ENCODE assay signal across 10 cellular contexts in genomic region chr16:87983416-87984097, GRCh38. TPM values are rescaled to one million over a fixed set of nuclear protein-coding genes. Genes with fewer than 3 reads are reported as not detected.
DNase-seq lines count a peak whose midpoint lies in the region; ATAC-seq and TF ChIP-seq lines count a peak whose summit lies in the region.
"Not testable (repeated sequence)": the region's sequence is repeated elsewhere in the genome, so short reads cannot be mapped to it uniquely, and the experiment has no call there.
"Had no signal": no experiment of that assay in that cellular context is flagged by ENCODE, and none has a peak within 500 bp of the region (broad histone marks: within the 10 kb centered on the region; RNA-seq: fewer than 3 reads in every experiment).

No MANE protein-coding gene starts in this region.

- H3K4me1 Mint-ChIP-seq in activated naive CD4-positive, alpha-beta T cell treated with anti-CD3 and anti-CD28 coated beads, Interleukin-2, amount 10 ng/mL, durations not matched to agents 7 days and 5 days = not testable (repeated sequence)
- H3K4me1 Mint-ChIP-seq in nephron progenitor cell = peaks cover 29% of the 10 kb centered on the region
- H3K4me1 Mint-ChIP-seq in stimulated activated memory B cell treated with anti-CD40 and anti-IgM and Interleukin-4, amounts not matched to agents 10 μg/mL and 1 μg/mL and 100 μg/mL, for 72 hours = peaks cover 32% of the 10 kb centered on the region

- not testable (repeated sequence) for H3K27me3 ChIP-seq in H7 (ENCODE audit: control insufficient read depth, insufficient read depth, low read length); right atrium auricular region

- H3K27me3 Mint-ChIP-seq in activated naive CD4-positive, alpha-beta T cell treated with anti-CD3 and anti-CD28 coated beads, Interleukin-2, amount 10 ng/mL, durations not matched to agents 7 days and 5 days; nephron progenitor cell (ENCODE audit: low read depth, poor library complexity); stimulated activated memory B cell treated with anti-CD40 and anti-IgM and Interleukin-4, amounts not matched to agents 10 μg/mL and 1 μg/mL and 100 μg/mL, for 72 hours: not testable (repeated sequence)

- not testable (repeated sequence) for H3K27ac ChIP-seq in C4-2B, right atrium auricular region

- not testable (repeated sequence) for H3K4me1 ChIP-seq in right atrium auricular region

- CTCF ChIA-PET in activated naive CD4-positive, alpha-beta T cell treated with anti-CD3 and anti-CD28 coated beads, Interleukin-2, amount 10 ng/mL, durations not matched to agents 7 days and 5 days (lab: Charles Lee) = not testable (repeated sequence)

- not testable (repeated sequence) for H3K36me3 ChIP-seq in H7 (replicated peaks; ENCODE audit: control insufficient read depth, insufficient read depth, low read length)
- H3K36me3 ChIP-seq in right atrium auricular region = peaks cover 25% of the 10 kb centered on the region

- ATAC-seq in stimulated activated memory B cell treated with anti-CD40 and anti-IgM and Interleukin-4, amounts not matched to agents 10 μg/mL and 1 μg/mL and 100 μg/mL, for 72 hours = peak; percentile 70

- not testable (repeated sequence) for H3K4me3 Mint-ChIP-seq in activated naive CD4-positive, alpha-beta T cell treated with anti-CD3 and anti-CD28 coated beads, Interleukin-2, amount 10 ng/mL, durations not matched to agents 7 days and 5 days; nephron progenitor cell; stimulated activated memory B cell treated with anti-CD40 and anti-IgM and Interleukin-4, amounts not matched to agents 10 μg/mL and 1 μg/mL and 100 μg/mL, for 72 hours

- peak overlapping the region; percentile 46 for H3K27ac Mint-ChIP-seq in activated naive CD4-positive, alpha-beta T cell treated with anti-CD3 and anti-CD28 coated beads, Interleukin-2, amount 10 ng/mL, durations not matched to agents 7 days and 5 days
- H3K27ac Mint-ChIP-seq in nephron progenitor cell = not testable (repeated sequence)
- H3K27ac Mint-ChIP-seq in stimulated activated memory B cell treated with anti-CD40 and anti-IgM and Interleukin-4, amounts not matched to agents 10 μg/mL and 1 μg/mL and 100 μg/mL, for 72 hours = peak overlapping the region; percentile 74

- TF ChIP-seq CTCF in C4-2B (conservative IDR thresholded peaks at IDR 0.05) (peak; percentile 39), right atrium auricular region (IDR thresholded peaks at IDR 0.05) (peak; percentile 34 to 64), nephron progenitor cell (IDR thresholded peaks at IDR 0.05) (peak; percentile 27)

- peaks cover 33% of the 10 kb centered on the region for H3K36me3 Mint-ChIP-seq in activated naive CD4-positive, alpha-beta T cell treated with anti-CD3 and anti-CD28 coated beads, Interleukin-2, amount 10 ng/mL, durations not matched to agents 7 days and 5 days
- peaks cover 50% of the 10 kb centered on the region for H3K36me3 Mint-ChIP-seq in nephron progenitor cell (ENCODE audit: low read depth)
- H3K36me3 Mint-ChIP-seq in stimulated activated memory B cell treated with anti-CD40 and anti-IgM and Interleukin-4, amounts not matched to agents 10 μg/mL and 1 μg/mL and 100 μg/mL, for 72 hours = peaks cover 67% of the 10 kb centered on the region

- DNase-seq in H7 = peak; percentile 64
- DNase-seq in RPMI8226 = peak; percentile 28
- not testable (repeated sequence) for DNase-seq in activated naive CD4-positive, alpha-beta T cell treated with anti-CD3 and anti-CD28 coated beads, Interleukin-2, amount 10 ng/mL, durations not matched to agents 7 days and 5 days; right atrium auricular region (ENCODE audit: low spot score); nephron progenitor cell
- DNase-seq in dermis microvascular lymphatic vessel endothelial cell (ENCODE audit: low read depth in 2 of 2) = peak; percentile 21 to 59

- not testable (repeated sequence) for H3K4me3 ChIP-seq in H7 (ENCODE audit: insufficient read depth, low read depth, low read length); right atrium auricular region

- not testable (repeated sequence) for H3K9me3 Mint-ChIP-seq in activated naive CD4-positive, alpha-beta T cell treated with anti-CD3 and anti-CD28 coated beads, Interleukin-2, amount 10 ng/mL, durations not matched to agents 7 days and 5 days; nephron progenitor cell; stimulated activated memory B cell treated with anti-CD40 and anti-IgM and Interleukin-4, amounts not matched to agents 10 μg/mL and 1 μg/mL and 100 μg/mL, for 72 hours

- H3K9me3 ChIP-seq in right atrium auricular region = not testable (repeated sequence)

RNA-seq across cellular contexts. Expression of gene BANP, which starts 32.3 kb away (rescaled TPM):
- 37.3 and 39.3 TPM in 2 replicates for total RNA-seq in H7 (2014; rRNA removed; shearing (Covaris generic))
- total RNA-seq in dermis microvascular lymphatic vessel endothelial cell (13.9 and 17.2 TPM in 2 replicates), right atrium auricular region (10 to 100 TPM; 10.4 to 14.4 TPM)

RNA-seq across cellular contexts. Expression of gene CA5A, which starts 47.2 kb away (rescaled TPM):
- total RNA-seq in H7 (2014; rRNA removed; shearing (Covaris generic)) = not detected in 2 replicates
- total RNA-seq in dermis microvascular lymphatic vessel endothelial cell (not detected in 2 replicates), right atrium auricular region (not detected)
- total RNA-seq: CD8-positive, alpha-beta T cell; frontal cortex had no signal
